28 cellular contexts compared by ENCODE assay signal in the genomic region with DNA sequence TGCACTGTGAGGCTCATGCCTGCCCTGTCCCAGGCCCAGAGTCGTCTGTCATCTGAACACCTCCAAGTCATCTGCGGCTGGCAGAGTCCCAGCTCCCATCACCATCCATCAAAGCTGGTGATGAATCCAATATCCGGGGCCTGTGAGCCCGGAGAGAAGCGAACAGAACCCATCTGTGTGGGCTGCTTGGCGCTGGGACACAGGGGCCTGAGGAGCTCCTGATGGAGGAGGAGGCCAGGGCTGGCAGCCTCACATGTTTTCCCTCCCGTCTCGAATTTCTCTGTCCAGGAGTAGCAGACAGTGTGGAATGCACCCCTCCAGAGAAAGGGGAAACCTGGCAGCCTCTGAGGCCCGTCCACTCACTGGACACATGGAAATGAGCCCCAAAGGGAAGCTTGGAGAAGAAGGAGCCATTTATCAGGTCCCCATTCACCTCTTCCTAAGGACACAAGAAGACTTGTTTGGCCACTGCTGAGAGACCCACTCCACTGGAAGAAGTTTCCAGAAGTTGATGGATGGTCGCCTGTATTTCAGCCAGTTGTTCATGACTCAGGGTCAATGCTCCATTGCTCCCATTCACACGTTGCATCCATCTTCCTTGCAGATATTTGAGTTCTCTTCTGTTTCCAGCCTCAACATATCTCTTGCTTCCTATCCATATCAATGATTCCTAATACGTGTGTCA.
"Had no signal": no experiment of that assay in that cellular context is flagged by ENCODE, and none has a peak within 500 bp of the region (broad histone marks: within the 10 kb centered on the region; RNA-seq: fewer than 3 reads in every experiment).

No MANE protein-coding gene starts in this region.

- DNase-seq: activated CD4-positive, alpha-beta memory T cell treated with anti-CD3 and anti-CD28 coated beads, Interleukin-2, amount 10 ng/mL, durations not matched to agents 7 days and 5 days; activated CD4-positive, alpha-beta T cell treated with anti-CD3 and anti-CD28 coated beads for 36 hours; activated CD4-positive, alpha-beta T cell treated with anti-CD3 and anti-CD28 coated beads, Interleukin-2, amount 10 ng/mL, durations not matched to agents 24 days and 14 days; activated CD4-positive, alpha-beta T cell treated with anti-CD3 and anti-CD28 coated beads, Interleukin-2, amount 50 U/mL, for 4 hours; activated CD4-positive, CD25-positive, alpha-beta regulatory T cell; activated CD4-positive, CD25-positive, alpha-beta regulatory T cell treated with anti-CD3 and anti-CD28 coated beads, Interleukin-2, amount 50 U/mL, for 72 hours; activated CD8-positive, alpha-beta memory T cell treated with anti-CD3 and anti-CD28 coated beads, Interleukin-2, amount 50 U/mL, for 48 hours; activated naive CD4-positive, alpha-beta T cell treated with anti-CD3 and anti-CD28 coated beads for 36 hours; activated naive CD8-positive, alpha-beta T cell treated with anti-CD3 and anti-CD28 coated beads, Interleukin-2, amount 10 ng/mL, durations not matched to agents 7 days and 5 days; activated T-cell treated with anti-CD3 and anti-CD28 coated beads for 4 hours; activated T-cell treated with anti-CD3 and anti-CD28 coated beads, Interleukin-2, amount 50 U/mL, for 24 hours; activated T-cell treated with anti-CD3 and anti-CD28 coated beads, Interleukin-2, amount 50 U/mL, for 72 hours; brain microvascular endothelial cell; caudate nucleus; cortex of kidney; dermis blood vessel endothelial cell; effector CD4-positive, alpha-beta T cell; effector memory CD8-positive, alpha-beta T cell; erythroblast; foreskin keratinocyte; gastrocnemius medialis; glutamatergic neuron; heart left ventricle; T-helper 2 cell had no signal

- FAIRE-seq: colon had no signal

- H3K9me3 ChIP-seq: ascending aorta, esophagus muscularis mucosa, gastrocnemius medialis, heart left ventricle had no signal

- H3K9me3 Mint-ChIP-seq: activated CD4-positive, alpha-beta memory T cell treated with anti-CD3 and anti-CD28 coated beads, Interleukin-2, amount 10 ng/mL, durations not matched to agents 7 days and 5 days; activated CD4-positive, alpha-beta T cell treated with anti-CD3 and anti-CD28 coated beads, Interleukin-2, amount 10 ng/mL, durations not matched to agents 24 days and 14 days; activated naive CD4-positive, alpha-beta T cell treated with anti-CD3 and anti-CD28 coated beads for 36 hours; activated naive CD4-positive, alpha-beta T cell treated with anti-CD3 and anti-CD28 coated beads, Interleukin-2, amount 50 U/mL, for 72 hours; activated naive CD8-positive, alpha-beta T cell treated with anti-CD3 and anti-CD28 coated beads, Interleukin-2, amount 10 ng/mL, durations not matched to agents 7 days and 5 days; activated T-cell treated with anti-CD3 and anti-CD28 coated beads, Interleukin-2, amount 50 U/mL, for 24 hours; activated T-cell treated with anti-CD3 and anti-CD28 coated beads, Interleukin-2, amount 50 U/mL, for 72 hours; effector memory CD8-positive, alpha-beta T cell had no signal

- ATAC-seq: activated CD4-positive, alpha-beta T cell treated with anti-CD3 and anti-CD28 coated beads for 36 hours; activated naive CD4-positive, alpha-beta T cell treated with anti-CD3 and anti-CD28 coated beads, Interleukin-2, amount 50 U/mL, for 72 hours; activated T-cell treated with anti-CD3 and anti-CD28 coated beads, Interleukin-2, amount 50 U/mL, for 72 hours; effector memory CD8-positive, alpha-beta T cell; foreskin keratinocyte; gastrocnemius medialis; heart left ventricle had no signal

- H3K27ac Mint-ChIP-seq: activated CD4-positive, alpha-beta memory T cell treated with anti-CD3 and anti-CD28 coated beads, Interleukin-2, amount 10 ng/mL, durations not matched to agents 7 days and 5 days; activated CD4-positive, alpha-beta T cell treated with anti-CD3 and anti-CD28 coated beads for 36 hours; activated CD4-positive, alpha-beta T cell treated with anti-CD3 and anti-CD28 coated beads, Interleukin-2, amount 10 ng/mL, durations not matched to agents 24 days and 14 days; activated naive CD4-positive, alpha-beta T cell treated with anti-CD3 and anti-CD28 coated beads for 36 hours; activated naive CD4-positive, alpha-beta T cell treated with anti-CD3 and anti-CD28 coated beads, Interleukin-2, amount 50 U/mL, for 72 hours; activated naive CD8-positive, alpha-beta T cell treated with anti-CD3 and anti-CD28 coated beads, Interleukin-2, amount 10 ng/mL, durations not matched to agents 7 days and 5 days; activated T-cell treated with anti-CD3 and anti-CD28 coated beads, Interleukin-2, amount 50 U/mL, for 24 hours; activated T-cell treated with anti-CD3 and anti-CD28 coated beads, Interleukin-2, amount 50 U/mL, for 72 hours; effector memory CD8-positive, alpha-beta T cell had no signal

- H3K36me3 Mint-ChIP-seq: activated naive CD4-positive, alpha-beta T cell treated with anti-CD3 and anti-CD28 coated beads, Interleukin-2, amount 50 U/mL, for 72 hours; activated naive CD8-positive, alpha-beta T cell treated with anti-CD3 and anti-CD28 coated beads, Interleukin-2, amount 10 ng/mL, durations not matched to agents 7 days and 5 days had no signal

- H3K36me3 ChIP-seq: ascending aorta, brain microvascular endothelial cell, esophagus muscularis mucosa, gastrocnemius medialis, heart left ventricle had no signal

- H3K4me3 ChIP-seq: ascending aorta, esophagus muscularis mucosa, gastrocnemius medialis, heart left ventricle had no signal

- H3K27me3 ChIP-seq: ascending aorta, brain microvascular endothelial cell, esophagus muscularis mucosa, gastrocnemius medialis had no signal

- H3K4me3 Mint-ChIP-seq: activated CD4-positive, alpha-beta memory T cell treated with anti-CD3 and anti-CD28 coated beads, Interleukin-2, amount 10 ng/mL, durations not matched to agents 7 days and 5 days; activated CD4-positive, alpha-beta T cell treated with anti-CD3 and anti-CD28 coated beads for 36 hours; activated CD4-positive, alpha-beta T cell treated with anti-CD3 and anti-CD28 coated beads, Interleukin-2, amount 10 ng/mL, durations not matched to agents 24 days and 14 days; activated naive CD4-positive, alpha-beta T cell treated with anti-CD3 and anti-CD28 coated beads for 36 hours; activated naive CD8-positive, alpha-beta T cell treated with anti-CD3 and anti-CD28 coated beads, Interleukin-2, amount 10 ng/mL, durations not matched to agents 7 days and 5 days; activated T-cell treated with anti-CD3 and anti-CD28 coated beads, Interleukin-2, amount 50 U/mL, for 24 hours; activated T-cell treated with anti-CD3 and anti-CD28 coated beads, Interleukin-2, amount 50 U/mL, for 72 hours; effector memory CD8-positive, alpha-beta T cell had no signal

- H3K4me1 ChIP-seq: ascending aorta, esophagus muscularis mucosa, foreskin keratinocyte, gastrocnemius medialis, heart left ventricle had no signal

- H3K27ac ChIP-seq: ascending aorta, brain microvascular endothelial cell, esophagus muscularis mucosa, foreskin keratinocyte, gastrocnemius medialis, heart left ventricle had no signal

- H3K4me1 Mint-ChIP-seq: activated CD4-positive, alpha-beta memory T cell treated with anti-CD3 and anti-CD28 coated beads, Interleukin-2, amount 10 ng/mL, durations not matched to agents 7 days and 5 days; activated CD4-positive, alpha-beta T cell treated with anti-CD3 and anti-CD28 coated beads for 36 hours; activated CD4-positive, alpha-beta T cell treated with anti-CD3 and anti-CD28 coated beads, Interleukin-2, amount 10 ng/mL, durations not matched to agents 24 days and 14 days; activated naive CD8-positive, alpha-beta T cell treated with anti-CD3 and anti-CD28 coated beads, Interleukin-2, amount 10 ng/mL, durations not matched to agents 7 days and 5 days had no signal
